ENCODE assay signal across 8 cellular contexts in genomic region chr9:114619205-114619758, GRCh38. TPM values are rescaled to one million over a fixed set of nuclear protein-coding genes. Genes with fewer than 3 reads are reported as not detected.
A peak's percentile ranks its signal among the peaks of the same experiment; 100 is the strongest.
DNase-seq lines count a peak whose midpoint lies in the region; ATAC-seq and TF ChIP-seq lines count a peak whose summit lies in the region.

No MANE protein-coding gene starts in this region.

- H3K4me1 ChIP-seq in esophagus squamous epithelium, result peaks cover 0 to 55% (median 13%) of the 10 kb centered on the region in 3 donors
- H3K4me1 ChIP-seq in suprapubic skin, result peaks cover 22% of the 10 kb centered on the region

- no peak for TF ChIP-seq CTCF in esophagus squamous epithelium (IDR thresholded peaks at IDR 0.05)
- no peak for TF ChIP-seq CTCF in suprapubic skin (IDR thresholded peaks at IDR 0.05)

- no peaks in the 10 kb centered on the region for H3K9me3 Mint-ChIP-seq in activated CD8-positive, alpha-beta memory T cell treated with anti-CD3 and anti-CD28 coated beads, Interleukin-2, amount 10 ng/mL, durations not matched to agents 7 days and 5 days (ENCODE audit: low read depth)

- no peaks in the 10 kb centered on the region for H3K27me3 Mint-ChIP-seq in activated CD8-positive, alpha-beta memory T cell treated with anti-CD3 and anti-CD28 coated beads, Interleukin-2, amount 10 ng/mL, durations not matched to agents 7 days and 5 days

- no peak for DNase-seq in activated CD8-positive, alpha-beta memory T cell treated with anti-CD3 and anti-CD28 coated beads, Interleukin-2, amount 10 ng/mL, durations not matched to agents 7 days and 5 days
- DNase-seq in activated CD8-positive, alpha-beta memory T cell treated with anti-CD3 and anti-CD28 coated beads, Interleukin-2, amount 50 U/mL, for 48 hours, result no peak
- DNase-seq in esophagus squamous epithelium (lab: John Stamatoyannopoulos, UW) (no peak), suprapubic skin (ENCODE audit: low spot score in 2 of 2) (no peak), SK-N-DZ (ENCODE audit: low spot score) (no peak), hippocampal formation (lab: John Stamatoyannopoulos, UW) (no peak)
- DNase-seq in central memory CD4-positive, alpha-beta T cell, result no peak

- CTCF ChIA-PET in activated CD8-positive, alpha-beta memory T cell treated with anti-CD3 and anti-CD28 coated beads, Interleukin-2, amount 10 ng/mL, durations not matched to agents 7 days and 5 days (lab: Charles Lee), result interaction anchor here (0.7 to 2.4 kb wide), 3 partner anchors 25 to 974 kb away, joined by 3 to 6 read pairs (median 3); no protein-coding TSS in a partner anchor

- TF ChIP-seq EP300 in suprapubic skin (IDR thresholded peaks at IDR 0.05), result no peak

- TF ChIP-seq POLR2A in esophagus squamous epithelium (IDR thresholded peaks at IDR 0.05) (no peak), suprapubic skin (IDR thresholded peaks at IDR 0.05) (no peak)

- no peak for ATAC-seq in activated CD8-positive, alpha-beta memory T cell treated with anti-CD3 and anti-CD28 coated beads, Interleukin-2, amount 10 ng/mL, durations not matched to agents 7 days and 5 days
- peak; percentile 48 for ATAC-seq in HG03442 (IDR thresholded peaks at IDR 0.05; ENCODE audit: unreplicated experiment)

- peaks cover 0 to 29% (median 0%) of the 10 kb centered on the region in 3 donors for H3K36me3 ChIP-seq in esophagus squamous epithelium
- H3K36me3 ChIP-seq in suprapubic skin, result no peaks in the 10 kb centered on the region

- intact Hi-C loops in esophagus squamous epithelium (cut with DNase I), result no loop called here

- peaks cover 22% of the 10 kb centered on the region for H3K4me1 Mint-ChIP-seq in activated CD8-positive, alpha-beta memory T cell treated with anti-CD3 and anti-CD28 coated beads, Interleukin-2, amount 10 ng/mL, durations not matched to agents 7 days and 5 days

- peaks cover 44% of the 10 kb centered on the region for H3K36me3 Mint-ChIP-seq in activated CD8-positive, alpha-beta memory T cell treated with anti-CD3 and anti-CD28 coated beads, Interleukin-2, amount 10 ng/mL, durations not matched to agents 7 days and 5 days

- H3K4me3 Mint-ChIP-seq in activated CD8-positive, alpha-beta memory T cell treated with anti-CD3 and anti-CD28 coated beads, Interleukin-2, amount 10 ng/mL, durations not matched to agents 7 days and 5 days, result peak overlapping the region; percentile 9

- H3K27me3 ChIP-seq in esophagus squamous epithelium (no peaks in the 10 kb centered on the region), suprapubic skin (no peaks in the 10 kb centered on the region)

- H3K9me3 ChIP-seq in esophagus squamous epithelium (no peaks in the 10 kb centered on the region), suprapubic skin (no peaks in the 10 kb centered on the region)

- H3K27ac Mint-ChIP-seq in activated CD8-positive, alpha-beta memory T cell treated with anti-CD3 and anti-CD28 coated beads, Interleukin-2, amount 10 ng/mL, durations not matched to agents 7 days and 5 days, result peak overlapping the region; percentile 66

- H3K27ac ChIP-seq in esophagus squamous epithelium (peak overlapping the region; percentile 52 to 79 (median 65)), suprapubic skin (peak overlapping the region; percentile 75)

- WGBS in esophagus squamous epithelium, 2 donors, result 29% methylated on average over 13 of the region's 13 CpGs
- WGBS in suprapubic skin, result 39% methylated on average over 13 of the region's 13 CpGs

- H3K4me3 ChIP-seq in esophagus squamous epithelium (peak overlapping the region; percentile 12 to 52 (median 32)), suprapubic skin (peak overlapping the region; percentile 32)

RNA-seq across cellular contexts. Expression of gene TMEM268, which starts 8.2 kb away (rescaled TPM):
- 10 to 100 TPM; 19.7 to 21.5 TPM for total RNA-seq in activated CD8-positive, alpha-beta memory T cell treated with anti-CD3 and anti-CD28 coated beads, Interleukin-2, amount 10 ng/mL, durations not matched to agents 7 days and 5 days
- total RNA-seq in esophagus squamous epithelium (1 to 10 TPM; 3.2 to 6.5 (median 6.2) TPM), suprapubic skin (10 to 100 TPM in 2 of 4 donors, 1 to 10 TPM in 2; 3.2 to 12.3 (median 7.9) TPM)
- 5.3 and 5.4 TPM in 2 replicates for polyA plus RNA-seq in SK-N-DZ (2014; cell fraction: cytosol; rRNA removed)
- 2.4 and 7.1 TPM in 2 replicates for polyA plus RNA-seq in SK-N-DZ (2014; cell fraction: nucleus; rRNA removed)

RNA-seq across cellular contexts. Expression of gene ATP6V1G1, which starts 31.7 kb away (rescaled TPM):
- total RNA-seq in activated CD8-positive, alpha-beta memory T cell treated with anti-CD3 and anti-CD28 coated beads, Interleukin-2, amount 10 ng/mL, durations not matched to agents 7 days and 5 days, result 10 to 100 TPM; 62.4 to 66.7 TPM
- total RNA-seq in esophagus squamous epithelium (100 to 1,000 TPM; 151 to 210 (median 185) TPM), suprapubic skin (100 to 1,000 TPM; 181 to 234 (median 209) TPM)
- polyA plus RNA-seq in SK-N-DZ (2014; cell fraction: cytosol; rRNA removed), result 290 TPM in 2 replicates
- 198 and 209 TPM in 2 replicates for polyA plus RNA-seq in SK-N-DZ (2014; cell fraction: nucleus; rRNA removed)

RNA-seq across cellular contexts. Expression of gene TEX53, which starts 38.3 kb away (rescaled TPM):
- total RNA-seq in activated CD8-positive, alpha-beta memory T cell treated with anti-CD3 and anti-CD28 coated beads, Interleukin-2, amount 10 ng/mL, durations not matched to agents 7 days and 5 days, result not detected
- not detected for total RNA-seq in esophagus squamous epithelium
- total RNA-seq in suprapubic skin, result not detected
- polyA plus RNA-seq in SK-N-DZ (2014; cell fraction: cytosol; rRNA removed), result not detected in 2 replicates
- polyA plus RNA-seq in SK-N-DZ (2014; cell fraction: nucleus; rRNA removed), result not detected in 2 replicates
